In genomic region chr2:77649856-77650255, GRCh38 we compare ENCODE assay signal across 17 cellular contexts.
A peak's percentile ranks its signal among the peaks of the same experiment; 100 is the strongest.
DNase-seq lines count a peak whose midpoint lies in the region; ATAC-seq and TF ChIP-seq lines count a peak whose summit lies in the region.
"Had no signal": no experiment of that assay in that cellular context is flagged by ENCODE, and none has a peak within 500 bp of the region (broad histone marks: within the 10 kb centered on the region; RNA-seq: fewer than 3 reads in every experiment).

No MANE protein-coding gene starts in this region.

- no peaks in the 10 kb centered on the region for H3K36me3 ChIP-seq in cardiac muscle cell
- H3K36me3 ChIP-seq in heart left ventricle: no peaks in the 10 kb centered on the region
- H3K36me3 ChIP-seq: BLaER1 treated with 17β-estradiol and CSF1 and Interleukin-3, amounts not matched to agents 10 nM and 100 nM had no signal

- intact Hi-C loops in heart left ventricle (cut with DNase I): no loop called here

- H3K27me3 ChIP-seq in cardiac muscle cell: no peaks in the 10 kb centered on the region
- H3K27me3 ChIP-seq in heart left ventricle: no peaks in the 10 kb centered on the region
- H3K27me3 ChIP-seq: BLaER1 treated with 17β-estradiol and CSF1 and Interleukin-3, amounts not matched to agents 10 nM and 100 nM had no signal

- peaks cover 21% of the 10 kb centered on the region for H3K4me1 ChIP-seq in cardiac muscle cell (ENCODE audit: low read depth)
- no peaks in the 10 kb centered on the region for H3K4me1 ChIP-seq in heart left ventricle
- H3K4me1 ChIP-seq: A549; BLaER1 treated with 17β-estradiol and CSF1 and Interleukin-3, amounts not matched to agents 10 nM and 100 nM had no signal

- TF ChIP-seq POLR2A in heart left ventricle (IDR thresholded peaks at IDR 0.05): no peak

- ATAC-seq in heart left ventricle (no peak), GM19455 (IDR thresholded peaks at IDR 0.05; ENCODE audit: unreplicated experiment) (no peak)
- ATAC-seq: A549; CD8-positive, alpha-beta T cell; GM12878 had no signal

- H3K9me3 ChIP-seq in cardiac muscle cell (ENCODE audit: low read depth) (no peaks in the 10 kb centered on the region), heart left ventricle (no peaks in the 10 kb centered on the region)
- H3K9me3 ChIP-seq: BLaER1 treated with 17β-estradiol and CSF1 and Interleukin-3, amounts not matched to agents 10 nM and 100 nM; Caco-2 had no signal

- 12 to 24% (median 19%) methylated on average over 1 of the region's 1 CpG for WGBS in heart left ventricle, 4 donors

- H3K27ac ChIP-seq in cardiac muscle cell: peak overlapping the region; percentile 58
- no peak overlapping the region for H3K27ac ChIP-seq in heart left ventricle
- H3K27ac ChIP-seq: 22Rv1; A549; BLaER1 treated with 17β-estradiol and CSF1 and Interleukin-3, amounts not matched to agents 10 nM and 100 nM; C4-2B had no signal

- no peak for TF ChIP-seq CTCF in cardiac muscle cell (IDR thresholded peaks at IDR 0.05; ENCODE audit: low read depth, low read length)
- no peak for TF ChIP-seq CTCF in heart left ventricle (IDR thresholded peaks at IDR 0.05)

- no peak overlapping the region for H3K4me3 ChIP-seq in cardiac muscle cell
- H3K4me3 ChIP-seq in heart left ventricle: no peak overlapping the region
- H3K4me3 ChIP-seq: A549; BLaER1 treated with 17β-estradiol and CSF1 and Interleukin-3, amounts not matched to agents 10 nM and 100 nM; GM12878 had no signal

- DNase-seq in cardiac muscle cell (ENCODE audit: low read depth in 1 of 2, low spot score in 1 of 2) (peak in 1 of 2 donors; percentile 32), heart left ventricle (no peak), islet precursor cell (peak; percentile 67), NK-92 (lab: John Stamatoyannopoulos, UW; ENCODE audit: unreplicated experiment) (no peak)
- DNase-seq: AML-193; Caco-2; Calu3; CD4-positive, alpha-beta T cell; CD8-positive, alpha-beta T cell; DMS79 treated with DMSO at 0.1 percent for 48 hours; GDM1 had no signal
